ENCODE assay signal across 17 cellular contexts in genomic region chr20:62479218-62479617, GRCh38. TPM values are rescaled to one million over a fixed set of nuclear protein-coding genes. Genes with fewer than 3 reads are reported as not detected.
A peak's percentile ranks its signal among the peaks of the same experiment; 100 is the strongest.
DNase-seq lines count a peak whose midpoint lies in the region; ATAC-seq, FAIRE-seq and TF ChIP-seq lines count a peak whose summit lies in the region.
"Had no signal": no experiment of that assay in that cellular context is flagged by ENCODE, and none has a peak within 500 bp of the region (broad histone marks: within the 10 kb centered on the region; RNA-seq: fewer than 3 reads in every experiment).

No MANE protein-coding gene starts in this region.

- POLR2A ChIA-PET in HEK293 (lab: Yijun Ruan, JAX) (no interaction called here), Panc1 (lab: Charles Lee) (interaction anchor here (0.6 kb wide), 2 partner anchors 71 to 281 kb away, joined by 3 to 7 read pairs; no protein-coding TSS in a partner anchor), K562 (lab: Yijun Ruan, JAX) (interaction anchor here (1.7 kb wide), 1 partner anchor 8 kb away, joined by 5 read pairs; no protein-coding TSS in a partner anchor)

- H3K14ac ChIP-seq in neuronal stem cell (ENCODE audit: low read length), result no peak overlapping the region

- WGBS in K562 (ENCODE audit: insufficient coverage, low coverage, missing lambda C conversion rate), result 21% methylated on average over 10 of the region's 12 CpGs
- WGBS in neuronal stem cell (ENCODE audit: extremely low coverage in 2 of 2, insufficient read length in 2 of 2, insufficient replicate concordance in 1 of 2), 2 donors, result no CpG with 5 or more reads among the region's 12 CpGs

- TF ChIP-seq EP300 in K562 (IDR thresholded peaks at IDR 0.05; ENCODE audit: low read length), result no peak

- H4K91ac ChIP-seq in neuronal stem cell (ENCODE audit: low read depth, low read length, poor library complexity), result no peak overlapping the region

- intact Hi-C loops in Panc1 (cut with micrococcal nuclease; ENCODE audit: unreplicated experiment), result loop anchor here (10.0 kb wide), 1 partner anchor 316 kb away; the partner anchor contains the start of gene MRGBP
- intact Hi-C loops in K562 (cut with micrococcal nuclease), result no loop called here
- intact Hi-C loops in colonic mucosa (cut with DNase I), result no loop called here

- peak overlapping the region; percentile 79 for H2AK5ac ChIP-seq in neuronal stem cell (ENCODE audit: low read depth, low read length)

- peak overlapping the region; percentile 77 for H2BK15ac ChIP-seq in neuronal stem cell (ENCODE audit: low read length)

- no peak for TF ChIP-seq RAD21 in K562 (CRISPR knock-in tag; conservative IDR thresholded peaks at IDR 0.05 in 1 of 2, IDR thresholded peaks at IDR 0.05 in 1 of 2)

- BruUV-seq in Panc1 (replicated peaks; lab: Mats Ljungman, UMichigan) (no TSS peak), K562 (replicated peaks; lab: Mats Ljungman, UMichigan) (no TSS peak)

- H3K27ac ChIP-seq in HEK293 (ENCODE audit: extremely low read depth, low read depth, low read length) (no peak overlapping the region), Panc1 (ENCODE audit: low read length) (peak overlapping the region; percentile 95), K562 (ENCODE audit: extremely low read depth, low read depth, low read length) (no peak overlapping the region), neuronal stem cell (replicated peaks; ENCODE audit: low read length) (no peak overlapping the region), colonic mucosa (no peak overlapping the region)

- TF ChIP-seq CTCF in HEK293 (tag by site-specific recombination; IDR thresholded peaks at IDR 0.05) (no peak), Panc1 (IDR thresholded peaks at IDR 0.05) (no peak), K562 (IDR thresholded peaks at IDR 0.05 in 2 of 3, conservative IDR thresholded peaks at IDR 0.05 in 1 of 3; ENCODE audit: insufficient read depth in 2 of 3, low read depth in 1 of 3, low read length in 3 of 3) (no peak), colonic mucosa (IDR thresholded peaks at IDR 0.05) (no peak)

- FAIRE-seq in K562 (lab: Jason Lieb, UNC), result no peak
- FAIRE-seq: RCC 7860 had no signal

- no peaks in the 10 kb centered on the region for H3K79me2 ChIP-seq in K562 (ENCODE audit: control insufficient read depth, insufficient read depth, low read length)

- CTCF ChIA-PET in HEK293 (lab: Yijun Ruan, JAX) (interaction anchor here (0.7 to 1.2 kb wide), 3 partner anchors 9 to 334 kb away, joined by 3 to 4 read pairs (median 3); no protein-coding TSS in a partner anchor), Panc1 (lab: Charles Lee) (interaction anchor here (0.5 kb wide), 1 partner anchor 593 kb away, joined by 8 read pairs; no protein-coding TSS in a partner anchor), K562 (lab: Yijun Ruan, JAX; ENCODE audit: low intra/inter-chr PET ratio) (no interaction called here)

- H3K9me1 ChIP-seq in K562 (ENCODE audit: control insufficient read depth, insufficient read depth, low read length), result peaks cover 2% of the 10 kb centered on the region

- H3K27me3 ChIP-seq in Panc1 (ENCODE audit: control insufficient read depth, insufficient read depth, low read length) (no peaks in the 10 kb centered on the region), K562 (ENCODE audit: control insufficient read depth in 2 of 2, insufficient read depth in 2 of 2, low read length in 2 of 2) (peaks cover 3 to 36% of the 10 kb centered on the region in 2 experiments; a peak in 2 of 5 replicates), neuronal stem cell (ENCODE audit: control insufficient read depth in 3 of 3, insufficient read depth in 3 of 3, low read depth in 1 of 3, low read length in 3 of 3) (peaks cover 50 to 92% (median 91%) of the 10 kb centered on the region in 3 experiments), colonic mucosa (peaks cover 75% of the 10 kb centered on the region)

- H4K8ac ChIP-seq in neuronal stem cell (ENCODE audit: low read depth, low read length), result no peak overlapping the region

- H2BK5ac ChIP-seq in neuronal stem cell (ENCODE audit: low read length), result peak overlapping the region; percentile 59

- no peak overlapping the region for H2BK120ac ChIP-seq in neuronal stem cell (ENCODE audit: low read depth, low read length)

- no peak for DNase-seq in Panc1 (ENCODE audit: low read depth, low spot score)
- no peak for DNase-seq in K562 (ENCODE audit: extremely low read depth in 1 of 4, low spot score in 3 of 4)
- no peak for DNase-seq in neuronal stem cell (ENCODE audit: low spot score)
- no peak for DNase-seq in GM19240 (ENCODE audit: insufficient read length, low spot score)
- no peak for DNase-seq in colonic mucosa
- DNase-seq: H9, NCI-H1930, NCI-H2171 treated with DMSO at 0.1 percent for 48 hours, NCI-H510A, NCI-H82, SIG-M5 had no signal

- no peak overlapping the region for H3K4me3 ChIP-seq in HEK293 (ENCODE audit: low read depth, low read length)
- H3K4me3 ChIP-seq in Panc1 (ENCODE audit: low read depth in 2 of 2, low read length in 2 of 2), result peak overlapping the region; percentile 20 to 24
- H3K4me3 ChIP-seq in K562, result no peak overlapping the region
- H3K4me3 ChIP-seq in neuronal stem cell (ENCODE audit: low read length in 2 of 2), result no peak overlapping the region
- no peak overlapping the region for H3K4me3 ChIP-seq in colonic mucosa

- peak overlapping the region; percentile 31 for H3K18ac ChIP-seq in neuronal stem cell (ENCODE audit: low read length)

- H2BK12ac ChIP-seq in neuronal stem cell (ENCODE audit: low read length), result no peak overlapping the region

- H2AFZ ChIP-seq in K562 (ENCODE audit: low read depth, low read length) (no peak overlapping the region), neuronal stem cell (ENCODE audit: low read length) (no peak overlapping the region)

- no peaks in the 10 kb centered on the region for H4K20me1 ChIP-seq in K562 (replicated peaks; ENCODE audit: control insufficient read depth, insufficient read depth, low read length)

- no peak overlapping the region for H3K4ac ChIP-seq in neuronal stem cell (ENCODE audit: low read length)

- H3K9me3 ChIP-seq in HEK293 (ENCODE audit: control insufficient read depth, insufficient read depth, low read depth, low read length) (no peaks in the 10 kb centered on the region), Panc1 (ENCODE audit: control insufficient read depth, insufficient read depth, low read depth, low read length) (no peaks in the 10 kb centered on the region), K562 (replicated peaks; ENCODE audit: control insufficient read depth, insufficient read depth, low read depth, low read length) (no peaks in the 10 kb centered on the region), neuronal stem cell (replicated peaks in 1 of 2; ENCODE audit: control insufficient read depth in 2 of 2, insufficient read depth in 1 of 2, low read depth in 1 of 2, low read length in 2 of 2) (peaks cover 0 to 7% of the 10 kb centered on the region in 2 donors), colonic mucosa (no peaks in the 10 kb centered on the region)

- no peak overlapping the region for H3K4me2 ChIP-seq in K562 (ENCODE audit: insufficient read depth, low read length)
- no peak overlapping the region for H3K4me2 ChIP-seq in neuronal stem cell (ENCODE audit: insufficient read depth, low read length, poor library complexity, severe bottlenecking)

- ATAC-seq in Panc1 (peak; percentile 4), K562 (no peak), HG03439 (IDR thresholded peaks at IDR 0.05; ENCODE audit: unreplicated experiment) (no peak)

- H3K23ac ChIP-seq in neuronal stem cell (ENCODE audit: low read depth, low read length, poor library complexity), result peak overlapping the region; percentile 50

- H3K9ac ChIP-seq in K562 (ENCODE audit: insufficient read depth in 1 of 2, low read depth in 2 of 2, low read length in 2 of 2) (peak overlapping the region in 1 of 2 experiments; percentile 7; a peak in 1 of 4 replicates), neuronal stem cell (ENCODE audit: low read depth, low read length, poor library complexity) (no peak overlapping the region), colonic mucosa (ENCODE audit: low read depth in 2 of 2, low read length in 2 of 2) (no peak overlapping the region)

- in situ Hi-C loops in Panc1 (cut with HindIII; ENCODE audit: low pct_unique_long_range_greater_than_20kb, low sequenced_read_pairs) (no loop called here), K562 (cut with MboI) (no loop called here)

- H3K79me1 ChIP-seq in neuronal stem cell (ENCODE audit: low read depth, low read length), result peaks cover 2% of the 10 kb centered on the region

- no peaks in the 10 kb centered on the region for H3K36me3 ChIP-seq in HEK293 (ENCODE audit: control insufficient read depth in 2 of 2, insufficient read depth in 1 of 2, low read length in 2 of 2)
- no peaks in the 10 kb centered on the region for H3K36me3 ChIP-seq in Panc1 (ENCODE audit: control insufficient read depth, insufficient read depth, low read length)
- H3K36me3 ChIP-seq in K562 (ENCODE audit: control insufficient read depth, insufficient read depth, low read length), result no peaks in the 10 kb centered on the region
- no peaks in the 10 kb centered on the region for H3K36me3 ChIP-seq in neuronal stem cell (replicated peaks in 1 of 2; ENCODE audit: control insufficient read depth in 2 of 2, insufficient read depth in 2 of 2, low read length in 2 of 2)
- H3K36me3 ChIP-seq in colonic mucosa, result no peaks in the 10 kb centered on the region

- TF ChIP-seq POLR2A in K562 (conservative IDR thresholded peaks at IDR 0.05), result no peak

- no peaks in the 10 kb centered on the region for H3K4me1 ChIP-seq in HEK293 (ENCODE audit: control insufficient read depth, insufficient read depth, low read length)
- H3K4me1 ChIP-seq in Panc1 (ENCODE audit: control insufficient read depth, insufficient read depth, low read length), result peaks cover 57% of the 10 kb centered on the region
- H3K4me1 ChIP-seq in K562 (replicated peaks in 1 of 2; ENCODE audit: control insufficient read depth in 2 of 2, insufficient read depth in 2 of 2, low read length in 2 of 2), result peaks cover 15 to 84% of the 10 kb centered on the region in 2 experiments; a peak in 4 of 5 replicates
- H3K4me1 ChIP-seq in neuronal stem cell (ENCODE audit: control insufficient read depth in 2 of 2, insufficient read depth in 1 of 2, low read depth in 1 of 2, low read length in 2 of 2), result peaks cover 5 to 15% of the 10 kb centered on the region in 2 donors
- H3K4me1 ChIP-seq in colonic mucosa, result no peaks in the 10 kb centered on the region

RNA-seq across cellular contexts. Expression of gene GATA5, which starts 3.4 kb away (rescaled TPM):
- total RNA-seq in Panc1 (2021; ENCODE audit: unreplicated experiment) (53.2 TPM), K562 (2014; rRNA removed) (0.18 and 0.45 TPM in 2 replicates), K562 (2014; rRNA removed; fragmentation: Illumina TruSeq; extraction: Trizol) (0.06 TPM in 1 of 2 replicates, not detected in the other), K562 (2015; rRNA removed; fragmentation: Illumina TruSeq; extraction: Trizol) (0.08 and 0.22 TPM in 2 replicates), K562 (2021) (0.49 TPM in 2 replicates), colonic mucosa (under 1 TPM in 1 of 2 donors, not detected in 1; 0.10 TPM)
- polyA plus RNA-seq in Panc1 (2012; ENCODE audit: insufficient read length), result 45.6 TPM
- 0.40 and 1.3 TPM in 2 replicates for total RNA-seq in K562 (2011; cell fraction: chromatin; rRNA removed; ENCODE audit: low replicate concordance)
- 0.66 and 0.67 TPM in 2 replicates for total RNA-seq in K562 (2011; cell fraction: nucleolus; rRNA removed)
- 0.29 and 0.46 TPM in 2 replicates for total RNA-seq in K562 (2011; cell fraction: nucleoplasm; rRNA removed)
- polyA plus RNA-seq in K562 (2011; rRNA removed) (0.57 and 0.68 TPM in 2 replicates), K562 (2014; fragmentation: Illumina TruSeq; extraction: Trizol) (0.09 and 0.11 TPM in 2 replicates), K562 (2014; fragmentation: Nextera tagmentation; extraction: Ambion mirVana) (not detected), K562 (2014; rRNA removed) (0.16 and 0.34 TPM in 2 replicates)
- polyA plus RNA-seq in K562 (2011; cell fraction: cytosol; rRNA removed), result 0.68 and 2.4 TPM in 2 replicates
- polyA plus RNA-seq in K562 (2011; cell fraction: nucleus; rRNA removed), result 1.4 and 2.7 TPM in 2 replicates
- polyA plus RNA-seq in K562 (2012), result 0.43 and 0.44 TPM in 2 replicates
- polyA minus RNA-seq in K562 (2011; rRNA and poly(A)+ RNA removed), result 0.12 and 0.39 TPM in 2 replicates
- 0.86 and 1.5 TPM in 2 replicates for polyA minus RNA-seq in K562 (2011; cell fraction: cytosol; rRNA and poly(A)+ RNA removed)
- 0.67 TPM in 2 replicates for polyA minus RNA-seq in K562 (2011; cell fraction: nucleus; rRNA and poly(A)+ RNA removed)
- 0.08 TPM for polyA plus RNA-seq in neuronal stem cell (2013, experiment 1 of 2)
- polyA plus RNA-seq in neuronal stem cell (2013, experiment 2 of 2), result 0.11 TPM
- total RNA-seq: HT1080 had no signal
- polyA plus RNA-seq: AG04450, BJ had no signal

RNA-seq across cellular contexts. Expression of gene RBBP8NL, which starts 51.9 kb away (rescaled TPM):
- total RNA-seq in Panc1 (2021; ENCODE audit: unreplicated experiment) (not detected), K562 (2014; rRNA removed) (not detected in 2 replicates), K562 (2014; rRNA removed; fragmentation: Illumina TruSeq; extraction: Trizol) (not detected in 2 replicates), K562 (2015; rRNA removed; fragmentation: Illumina TruSeq; extraction: Trizol) (not detected in 2 replicates), K562 (2021) (not detected in 2 replicates), colonic mucosa (10 to 100 TPM in 1 of 2 donors, 1 to 10 TPM in 1; 5.9 to 12.5 TPM)
- polyA plus RNA-seq in Panc1 (2012; ENCODE audit: insufficient read length), result not detected
- not detected in 2 replicates for total RNA-seq in K562 (2011; cell fraction: chromatin; rRNA removed; ENCODE audit: low replicate concordance)
- not detected in 2 replicates for total RNA-seq in K562 (2011; cell fraction: nucleolus; rRNA removed)
- not detected in 2 replicates for total RNA-seq in K562 (2011; cell fraction: nucleoplasm; rRNA removed)
- polyA plus RNA-seq in K562 (2011; rRNA removed) (not detected in 2 replicates), K562 (2014; fragmentation: Illumina TruSeq; extraction: Trizol) (not detected in 2 replicates), K562 (2014; fragmentation: Nextera tagmentation; extraction: Ambion mirVana) (not detected), K562 (2014; rRNA removed) (not detected in 2 replicates)
- polyA plus RNA-seq in K562 (2011; cell fraction: cytosol; rRNA removed), result 0.04 TPM in 1 of 2 replicates, not detected in the other
- 0.09 TPM in 1 of 2 replicates, not detected in the other for polyA plus RNA-seq in K562 (2011; cell fraction: nucleus; rRNA removed)
- not detected in 2 replicates for polyA plus RNA-seq in K562 (2012)
- polyA minus RNA-seq in K562 (2011; rRNA and poly(A)+ RNA removed), result not detected in 2 replicates
- not detected in 2 replicates for polyA minus RNA-seq in K562 (2011; cell fraction: cytosol; rRNA and poly(A)+ RNA removed)
- not detected in 2 replicates for polyA minus RNA-seq in K562 (2011; cell fraction: nucleus; rRNA and poly(A)+ RNA removed)
- not detected for polyA plus RNA-seq in neuronal stem cell (2013, experiment 1 of 2)
- polyA plus RNA-seq in neuronal stem cell (2013, experiment 2 of 2), result not detected
- total RNA-seq: HT1080 had no signal
- polyA plus RNA-seq: AG04450, BJ had no signal

Comparison
In these comparisons a context has a peak if more than half of its experiments do, and no peak if none do; other contexts are left out.
1. H3K4me3 ChIP-seq: peak in Panc1 (2 of 2); none in HEK293 (single experiment), K562 (single experiment), neuronal stem cell (0 of 2) and colonic mucosa (single experiment).
2. RNA of gene GATA5, which starts 3.4 kb away (total RNA-seq): 53.2 TPM in Panc1 (single experiment); 0.06 to 1.3 TPM in K562 and 0.10 TPM in colonic mucosa; every median in the first group is over 10 times any median in the second.
3. Of the 44 proteins assayed by ChIP-seq in both K562 and HEK293: peak only in K562: none; only in HEK293: KLF1; in both: none; in neither: 43.